In genomic region chr2:199409705-199410104, GRCh38 we compare ENCODE assay signal across 1 cellular context.
TF ChIP-seq lines count a peak whose summit lies in the region.

No MANE protein-coding gene starts in this region.

TF ChIP-seq in IMR-90, 13 proteins besides CTCF, POLR2A, EP300 and RAD21:
- TF ChIP-seq ELK1 (IDR thresholded peaks at IDR 0.05; ENCODE audit: borderline replicate concordance, low read depth, low read length) (no peak), BHLHE40 (IDR thresholded peaks at IDR 0.05; ENCODE audit: low read depth, low read length) (no peak), NFE2L2 (IDR thresholded peaks at IDR 0.05; ENCODE audit: low read depth, low read length) (no peak), SMC3 (IDR thresholded peaks at IDR 0.05; ENCODE audit: low read depth, low read length) (no peak), RCOR1 (IDR thresholded peaks at IDR 0.05; ENCODE audit: insufficient replicate concordance, low read length) (no peak), RFX5 (IDR thresholded peaks at IDR 0.05; ENCODE audit: low read depth, low read length) (no peak), USF2 (IDR thresholded peaks at IDR 0.05; ENCODE audit: low read depth, low read length) (no peak), MAFK (IDR thresholded peaks at IDR 0.05; ENCODE audit: low read depth, low read length) (no peak), MXI1 (IDR thresholded peaks at IDR 0.05; ENCODE audit: borderline replicate concordance, low read depth, low read length) (no peak), CEBPB (IDR thresholded peaks at IDR 0.05; ENCODE audit: low read depth, low read length) (no peak), FOS (IDR thresholded peaks at IDR 0.05; ENCODE audit: low read depth, low read length) (no peak), CHD1 (IDR thresholded peaks at IDR 0.05; ENCODE audit: low read depth, low read length) (no peak), MAZ (IDR thresholded peaks at IDR 0.05; ENCODE audit: borderline replicate concordance, low read depth, low read length) (no peak)
